Comparison of ENCODE assay signal across 22 cellular contexts in the genomic region with DNA sequence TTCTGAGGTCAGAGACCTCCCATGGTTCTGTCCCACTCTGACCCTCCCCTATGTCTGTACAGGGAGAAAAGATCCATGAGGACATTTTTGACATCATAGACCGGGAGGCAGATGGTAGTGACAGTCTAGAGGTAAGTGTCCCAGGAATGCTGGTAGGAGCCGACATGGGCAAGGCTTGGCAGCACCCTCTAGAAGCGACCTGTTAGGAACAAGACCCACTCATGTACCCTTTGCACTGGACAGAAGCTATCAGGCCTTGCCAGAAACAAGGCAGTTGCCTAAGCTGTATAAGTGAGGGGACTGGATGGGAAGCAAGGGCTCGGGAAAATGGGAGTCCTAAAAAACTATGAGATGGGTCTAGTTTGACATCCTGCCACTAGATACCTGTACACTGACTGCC. TPM values are rescaled to one million over a fixed set of nuclear protein-coding genes. Genes with fewer than 3 reads are reported as not detected.
DNase-seq lines count a peak whose midpoint lies in the region; ATAC-seq and TF ChIP-seq lines count a peak whose summit lies in the region.
"Had no signal": no experiment of that assay in that cellular context is flagged by ENCODE, and none has a peak within 500 bp of the region (broad histone marks: within the 10 kb centered on the region; RNA-seq: fewer than 3 reads in every experiment).

No MANE protein-coding gene starts in this region.

- peaks cover 28% of the 10 kb centered on the region for H3K79me2 ChIP-seq in osteoblast (ENCODE audit: insufficient read depth, low read length)

- H3K27me3 Mint-ChIP-seq in activated naive CD4-positive, alpha-beta T cell treated with anti-CD3 and anti-CD28 coated beads, Interleukin-2, amount 10 ng/mL, durations not matched to agents 7 days and 5 days: peaks cover 5% of the 10 kb centered on the region
- no peaks in the 10 kb centered on the region for H3K27me3 Mint-ChIP-seq in T-helper 17 cell
- H3K27me3 Mint-ChIP-seq: central memory CD8-positive, alpha-beta T cell; progenitor cell of endocrine pancreas; stimulated activated naive CD8-positive, alpha-beta T cell treated with anti-CD3 and anti-CD28 coated beads, Interleukin-15, Interleukin-2, amounts not matched to agents 100 ng/mL and 50 ng/mL, for 24 hours had no signal

- no peak overlapping the region for H3K4me2 ChIP-seq in osteoblast (ENCODE audit: insufficient read depth, low read length)

- H2AFZ ChIP-seq in osteoblast (ENCODE audit: low read length): no peak overlapping the region
- H2AFZ ChIP-seq: GM23248 had no signal

- H3K4me3 Mint-ChIP-seq in activated naive CD4-positive, alpha-beta T cell treated with anti-CD3 and anti-CD28 coated beads, Interleukin-2, amount 10 ng/mL, durations not matched to agents 7 days and 5 days: peak overlapping the region; percentile 15
- H3K4me3 Mint-ChIP-seq in T-helper 17 cell: peak overlapping the region; percentile 19
- H3K4me3 Mint-ChIP-seq: activated CD8-positive, alpha-beta T cell treated with anti-CD3 and anti-CD28 coated beads, Interleukin-2, amount 10 ng/mL, durations not matched to agents 7 days and 5 days; central memory CD8-positive, alpha-beta T cell; stimulated activated naive CD8-positive, alpha-beta T cell treated with anti-CD3 and anti-CD28 coated beads, Interleukin-15, Interleukin-2, amounts not matched to agents 100 ng/mL and 50 ng/mL, for 24 hours had no signal

- no peaks in the 10 kb centered on the region for H3K27me3 ChIP-seq in osteoblast (ENCODE audit: insufficient read depth, low read length)
- H3K27me3 ChIP-seq: testis had no signal

- H3K36me3 ChIP-seq in osteoblast (ENCODE audit: insufficient read depth, low read length): peaks cover 42% of the 10 kb centered on the region

- H3K4me3 ChIP-seq in osteoblast (ENCODE audit: insufficient read depth, low read length): no peak overlapping the region
- H3K4me3 ChIP-seq: GM23248, testis had no signal

- no peaks in the 10 kb centered on the region for H3K9me3 ChIP-seq in T-helper 17 cell (ENCODE audit: control insufficient read depth, low read length, poor library complexity, severe bottlenecking)
- H3K9me3 ChIP-seq in osteoblast (ENCODE audit: low read depth, low read length): no peaks in the 10 kb centered on the region
- H3K9me3 ChIP-seq: testis had no signal

- H3K4me1 Mint-ChIP-seq in activated naive CD4-positive, alpha-beta T cell treated with anti-CD3 and anti-CD28 coated beads, Interleukin-2, amount 10 ng/mL, durations not matched to agents 7 days and 5 days: peaks cover 23% of the 10 kb centered on the region
- H3K4me1 Mint-ChIP-seq in T-helper 17 cell: peaks cover 12% of the 10 kb centered on the region

- peaks cover 9% of the 10 kb centered on the region for H4K20me1 ChIP-seq in osteoblast (ENCODE audit: insufficient read depth, low read length)

- H3K9me3 Mint-ChIP-seq in activated naive CD4-positive, alpha-beta T cell treated with anti-CD3 and anti-CD28 coated beads, Interleukin-2, amount 10 ng/mL, durations not matched to agents 7 days and 5 days: no peaks in the 10 kb centered on the region
- H3K9me3 Mint-ChIP-seq: central memory CD8-positive, alpha-beta T cell; stimulated activated naive CD8-positive, alpha-beta T cell treated with anti-CD3 and anti-CD28 coated beads, Interleukin-15, Interleukin-2, amounts not matched to agents 100 ng/mL and 50 ng/mL, for 24 hours had no signal

- H3K36me3 Mint-ChIP-seq in activated naive CD4-positive, alpha-beta T cell treated with anti-CD3 and anti-CD28 coated beads, Interleukin-2, amount 10 ng/mL, durations not matched to agents 7 days and 5 days: peaks cover 36% of the 10 kb centered on the region
- peaks cover 4% of the 10 kb centered on the region for H3K36me3 Mint-ChIP-seq in T-helper 17 cell (ENCODE audit: low read depth)

- no peak for ATAC-seq in T-helper 17 cell
- ATAC-seq in HG02588 (IDR thresholded peaks at IDR 0.05; ENCODE audit: unreplicated experiment): no peak
- ATAC-seq in left lobe of liver: no peak
- ATAC-seq: activated CD8-positive, alpha-beta T cell treated with anti-CD3 and anti-CD28 coated beads, Interleukin-2, amount 10 ng/mL, durations not matched to agents 7 days and 5 days; sciatic nerve had no signal

- CTCF ChIA-PET in activated naive CD4-positive, alpha-beta T cell treated with anti-CD3 and anti-CD28 coated beads, Interleukin-2, amount 10 ng/mL, durations not matched to agents 7 days and 5 days (lab: Charles Lee): no interaction called here

- H3K27ac ChIP-seq in osteoblast (ENCODE audit: low read depth, low read length): no peak overlapping the region
- H3K27ac ChIP-seq: GM23248, testis had no signal

- DNase-seq in activated naive CD4-positive, alpha-beta T cell treated with anti-CD3 and anti-CD28 coated beads, Interleukin-2, amount 10 ng/mL, durations not matched to agents 7 days and 5 days: no peak
- no peak for DNase-seq in activated naive CD4-positive, alpha-beta T cell treated with Interleukin-2 at 50 U/mL for 16 hours
- DNase-seq in T-helper 17 cell (no peak), osteoblast (ENCODE audit: insufficient read length, low spot score, missing footprints) (peak; percentile 56), left lobe of liver (ENCODE audit: low spot score) (no peak)
- DNase-seq: activated CD8-positive, alpha-beta T cell treated with anti-CD3 and anti-CD28 coated beads, Interleukin-2, amount 10 ng/mL, durations not matched to agents 7 days and 5 days; activated effector memory CD4-positive, alpha-beta T cell treated with Interleukin-2 at 50 U/mL for 16 hours; DND-41; GF-D8; GM23248; head of caudate nucleus; kidney; NCI-H1092 treated with DMSO at 0.1 percent for 48 hours; NCI-H1694 treated with DMSO at 0.1 percent for 48 hours; NCI-H2171; stimulated activated CD8-positive, alpha-beta memory T cell treated with anti-CD3 and anti-CD28 coated beads, Interleukin-4, amount 100 ng/mL, for 48 hours; testis had no signal

- TF ChIP-seq CTCF in osteoblast (IDR thresholded peaks at IDR 0.05; ENCODE audit: extremely low read depth, low read depth, low read length): no peak

- peak overlapping the region; percentile 52 for H3K27ac Mint-ChIP-seq in activated naive CD4-positive, alpha-beta T cell treated with anti-CD3 and anti-CD28 coated beads, Interleukin-2, amount 10 ng/mL, durations not matched to agents 7 days and 5 days
- H3K27ac Mint-ChIP-seq in T-helper 17 cell: no peak overlapping the region
- H3K27ac Mint-ChIP-seq: activated CD8-positive, alpha-beta T cell treated with anti-CD3 and anti-CD28 coated beads, Interleukin-2, amount 10 ng/mL, durations not matched to agents 7 days and 5 days; progenitor cell of endocrine pancreas; stimulated activated naive CD8-positive, alpha-beta T cell treated with anti-CD3 and anti-CD28 coated beads, Interleukin-15, Interleukin-2, amounts not matched to agents 100 ng/mL and 50 ng/mL, for 24 hours had no signal

- peaks cover 18% of the 10 kb centered on the region for H3K4me1 ChIP-seq in osteoblast (ENCODE audit: insufficient read depth, low read length)

RNA-seq across cellular contexts. Expression of a gene that starts 2.5 kb away (rescaled TPM):
- total RNA-seq in T-helper 17 cell (1 to 10 TPM; 6.1 to 9.8 TPM), osteoblast (19.2 and 20.3 TPM in 2 replicates), left lobe of liver (26.5 TPM)

RNA-seq across cellular contexts. Expression of a gene that starts 2.8 kb away (rescaled TPM):
- 10 to 100 TPM; 43.5 to 57.9 TPM for total RNA-seq in T-helper 17 cell
- 81.0 and 90.1 TPM in 2 replicates for total RNA-seq in osteoblast
- total RNA-seq in left lobe of liver: 56.3 TPM

RNA-seq across cellular contexts. Expression of a gene that starts 34.5 kb away (rescaled TPM):
- total RNA-seq in T-helper 17 cell (1 to 10 TPM; 2.4 to 2.6 TPM), osteoblast (1.8 TPM in 2 replicates), left lobe of liver (0.65 TPM)

RNA-seq across cellular contexts. Expression of a gene that starts 45.1 kb away (rescaled TPM):
- total RNA-seq in T-helper 17 cell (10 to 100 TPM; 33.1 to 36.1 TPM), osteoblast (43.4 and 44.8 TPM in 2 replicates), left lobe of liver (38.7 TPM)

RNA-seq across cellular contexts. Expression of a gene that starts 47.1 kb away (rescaled TPM):
- total RNA-seq in T-helper 17 cell (10 to 100 TPM in 1 of 2 donors, 1 to 10 TPM in 1; 8.9 to 11.3 TPM), osteoblast (13.8 TPM in 2 replicates), left lobe of liver (7.6 TPM)
